ENCODE assay signal across 30 cellular contexts in genomic region chrX:42017971-42018370, GRCh38.
"Had no signal": no experiment of that assay in that cellular context is flagged by ENCODE, and none has a peak within 500 bp of the region (broad histone marks: within the 10 kb centered on the region; RNA-seq: fewer than 3 reads in every experiment).

No MANE protein-coding gene starts in this region.

- H3K4me1 ChIP-seq: adrenal gland, Peyer's patch had no signal

- H3K36me3 ChIP-seq: adrenal gland, MG63, Peyer's patch had no signal

- DNase-seq: activated B cell treated with CpG ODN at 0.5 μM for 24 hours; activated CD4-positive, alpha-beta memory T cell treated with anti-CD3 and anti-CD28 coated beads for 36 hours; activated CD4-positive, alpha-beta T cell treated with anti-CD3 and anti-CD28 coated beads for 4 hours; activated CD4-positive, alpha-beta T cell treated with anti-CD3 and anti-CD28 coated beads, Interleukin-2, amount 50 U/mL, for 1 hour; activated CD4-positive, CD25-positive, alpha-beta regulatory T cell treated with anti-CD3 and anti-CD28 coated beads, Interleukin-2, amount 50 U/mL, for 72 hours; activated CD8-positive, alpha-beta memory T cell treated with anti-CD3 and anti-CD28 coated beads, Interleukin-2, amount 50 U/mL, for 4 hours; activated gamma-delta T cell treated with Interleukin-2 at 50 U/mL for 16 hours; activated naive CD4-positive, alpha-beta T cell treated with anti-CD3 and anti-CD28 coated beads for 36 hours; activated T-cell treated with anti-CD3 and anti-CD28 coated beads for 4 hours; activated T-cell treated with anti-CD3 and anti-CD28 coated beads, Interleukin-2, amount 50 U/mL, for 4 hours; adrenal gland; Karpas-422; MG63; NCI-H1048; NCI-H1105 treated with DMSO at 0.1 percent for 48 hours; NCI-H1436 treated with DMSO at 0.1 percent for 48 hours; NCI-H1694 treated with DMSO at 0.1 percent for 48 hours; NCI-H2029; NCI-H345; NCI-H524 treated with DMSO at 0.1 percent for 48 hours; Peyer's patch; SIG-M5; SW 1271; T-helper 1 cell; T-helper 2 cell; T-helper 9 cell had no signal

- H3K27ac ChIP-seq: adrenal gland, Peyer's patch, RWPE1, VCaP had no signal

- H3K9me3 ChIP-seq: adrenal gland, MG63, Peyer's patch had no signal

- H3K27me3 ChIP-seq: MG63, Peyer's patch had no signal

- ATAC-seq: activated naive CD4-positive, alpha-beta T cell treated with anti-CD3 and anti-CD28 coated beads, Interleukin-2, amount 50 U/mL, for 72 hours; activated T-cell treated with anti-CD3 and anti-CD28 coated beads, Interleukin-2, amount 50 U/mL, for 4 hours; Right ventricle myocardium inferior had no signal

- H3K4me3 ChIP-seq: adrenal gland, MG63, Peyer's patch had no signal
